ENCODE assay signal across 8 cellular contexts in genomic region chrX:132956421-132957210, GRCh38. TPM values are rescaled to one million over a fixed set of nuclear protein-coding genes. Genes with fewer than 3 reads are reported as not detected.
A peak's percentile ranks its signal among the peaks of the same experiment; 100 is the strongest.
DNase-seq lines count a peak whose midpoint lies in the region; ATAC-seq and TF ChIP-seq lines count a peak whose summit lies in the region.

No MANE protein-coding gene starts in this region.

- H3K9me3 ChIP-seq in Panc1 (ENCODE audit: control insufficient read depth, insufficient read depth, low read depth, low read length), result no peaks in the 10 kb centered on the region
- no peaks in the 10 kb centered on the region for H3K9me3 ChIP-seq in ovary

- no TSS peak for BruUV-seq in Panc1 (replicated peaks; lab: Mats Ljungman, UMichigan)

- in situ Hi-C loops in Panc1 (cut with HindIII; ENCODE audit: low pct_unique_long_range_greater_than_20kb, low sequenced_read_pairs), result no loop called here

- intact Hi-C loops in Panc1 (cut with micrococcal nuclease; ENCODE audit: unreplicated experiment) (no loop called here), ovary (cut with DNase I) (loop anchor here in 2 of 4 donors (10.0 kb wide), 2 partner anchors 202 to 212 kb away; no protein-coding TSS in a partner anchor)

- H3K27me3 ChIP-seq in Panc1 (ENCODE audit: control insufficient read depth, insufficient read depth, low read length), result peaks cover 17% of the 10 kb centered on the region
- no peaks in the 10 kb centered on the region for H3K27me3 ChIP-seq in ovary

- TF ChIP-seq CTCF in Panc1 (IDR thresholded peaks at IDR 0.05), result no peak
- TF ChIP-seq CTCF in ovary (IDR thresholded peaks at IDR 0.05), result no peak

- no peak for TF ChIP-seq POLR2A in ovary (IDR thresholded peaks at IDR 0.05)

- H3K27ac ChIP-seq in Panc1 (ENCODE audit: low read length) (no peak overlapping the region), ovary (peak overlapping the region in 1 of 2 donors; percentile 30)

- H3K4me3 ChIP-seq in Panc1 (ENCODE audit: low read depth in 2 of 2, low read length in 2 of 2), result peak overlapping the region; percentile 13 to 46
- peak overlapping the region; percentile 39 for H3K4me3 ChIP-seq in ovary

- TF ChIP-seq EP300 in ovary (IDR thresholded peaks at IDR 0.05), result no peak

- ATAC-seq in Panc1 (peak; percentile 75), esophagus mucosa (peak; percentile 12), HG02973 (IDR thresholded peaks at IDR 0.05; ENCODE audit: unreplicated experiment) (no peak)

- peaks cover 6% of the 10 kb centered on the region for H3K4me1 ChIP-seq in Panc1 (ENCODE audit: control insufficient read depth, insufficient read depth, low read length)
- peaks cover 2% of the 10 kb centered on the region for H3K4me1 ChIP-seq in ovary (ENCODE audit: insufficient read depth)

- DNase-seq in COLO668 (lab: John Stamatoyannopoulos, UW; ENCODE audit: unreplicated experiment) (peak; percentile 44), Panc1 (ENCODE audit: low read depth, low spot score) (no peak), ovary (peak; percentile 26 to 55 (median 39)), Kasumi-1 (lab: John Stamatoyannopoulos, UW) (no peak), NCI-H1436 (lab: John Stamatoyannopoulos, UW) (no peak)
- DNase-seq in central memory CD4-positive, alpha-beta T cell, result no peak

- WGBS in ovary, 3 donors, result 33 to 55% (median 38%) methylated on average over 65 to 83 of the region's 83 CpGs

- POLR2A ChIA-PET in Panc1 (lab: Charles Lee), result no interaction called here

- H3K36me3 ChIP-seq in Panc1 (ENCODE audit: control insufficient read depth, insufficient read depth, low read length) (no peaks in the 10 kb centered on the region), ovary (no peaks in the 10 kb centered on the region)

- CTCF ChIA-PET in Panc1 (lab: Charles Lee), result no interaction called here

RNA-seq across cellular contexts. Expression of gene HS6ST2, which starts 1.8 kb away (rescaled TPM):
- total RNA-seq in Panc1 (2021; ENCODE audit: unreplicated experiment) (0.26 TPM), esophagus mucosa (8.5 TPM), ovary (10 to 100 TPM in 5 of 7 donors, 1 to 10 TPM in 2; 6.8 to 29.0 (median 14.4) TPM)
- 0.08 TPM for polyA plus RNA-seq in Panc1 (2012; ENCODE audit: insufficient read length)
- polyA plus RNA-seq in ovary, result 10 to 100 TPM in 1 of 2 donors, 1 to 10 TPM in 1; 5.9 to 12.9 TPM

Comparison
In these comparisons a context has a peak if more than half of its experiments do, and no peak if none do; other contexts are left out.
1. DNase-seq: peak in COLO668 (single experiment) and ovary (5 of 5); none in Panc1 (single experiment), Kasumi-1 (0 of 2), NCI-H1436 (single experiment) and central memory CD4-positive, alpha-beta T cell (single experiment).